Comparison of ENCODE assay signal across 8 cellular contexts in genomic region chr5:131379071-131379538, GRCh38.
DNase-seq lines count a peak whose midpoint lies in the region; ATAC-seq, FAIRE-seq and TF ChIP-seq lines count a peak whose summit lies in the region.

No MANE protein-coding gene starts in this region.

- no peaks in the 10 kb centered on the region for H4K20me1 ChIP-seq in mammary epithelial cell (ENCODE audit: insufficient read depth, low read length)

- no peak for TF ChIP-seq POLR2A in breast epithelium (IDR thresholded peaks at IDR 0.05)
- TF ChIP-seq POLR2A in ovary (IDR thresholded peaks at IDR 0.05): no peak

- TF ChIP-seq EP300 in ovary (IDR thresholded peaks at IDR 0.05): no peak

- no peak overlapping the region for H3K4me2 ChIP-seq in mammary epithelial cell (ENCODE audit: insufficient read depth, low read depth, low read length)

- peak overlapping the region; percentile 45 to 69 for H3K27ac ChIP-seq in breast epithelium
- H3K27ac ChIP-seq in mammary epithelial cell (ENCODE audit: insufficient read depth, low read depth, low read length): no peak overlapping the region
- peak overlapping the region; percentile 80 for H3K27ac ChIP-seq in upper lobe of right lung
- peak overlapping the region in 1 of 2 donors; percentile 20 for H3K27ac ChIP-seq in ovary

- H3K36me3 ChIP-seq in breast epithelium (no peaks in the 10 kb centered on the region), mammary epithelial cell (ENCODE audit: insufficient read depth, low read length) (peaks cover 6% of the 10 kb centered on the region), upper lobe of right lung (no peaks in the 10 kb centered on the region), ovary (no peaks in the 10 kb centered on the region)

- dilution Hi-C loops in mammary epithelial cell (cut with HindIII; ENCODE audit: low sequenced_read_pairs): no loop called here

- CTCF ChIA-PET in mammary epithelial cell (lab: Charles Lee; ENCODE audit: low non-redundant PET): no interaction called here

- in situ Hi-C loops in mammary epithelial cell (cut with MboI; ENCODE audit: low sequenced_read_pairs in 2 of 2): loop anchor here in 1 of 2 donors (25.0 kb wide), 1 partner anchor 217 kb away; the partner anchor contains the start of genes HINT1 and LYRM7

- BruUV-seq in mammary epithelial cell (replicated peaks; lab: Mats Ljungman, UMichigan): no TSS peak

- no peak overlapping the region for H3K4me3 ChIP-seq in breast epithelium
- H3K4me3 ChIP-seq in mammary epithelial cell (replicated peaks in 1 of 3; ENCODE audit: insufficient read depth in 1 of 3, low read depth in 2 of 3, low read length in 3 of 3): no peak overlapping the region
- H3K4me3 ChIP-seq in upper lobe of right lung: no peak overlapping the region
- no peak overlapping the region for H3K4me3 ChIP-seq in ovary

- intact Hi-C loops in breast epithelium (cut with DNase I; ENCODE audit: low total_unique reads) (no loop called here), mammary epithelial cell (cut with micrococcal nuclease) (no loop called here), upper lobe of right lung (cut with DNase I) (no loop called here), ovary (cut with DNase I) (no loop called here)

- no peak overlapping the region for H2AFZ ChIP-seq in mammary epithelial cell (ENCODE audit: low read depth, low read length)

- no peak overlapping the region for H3K9ac ChIP-seq in mammary epithelial cell (ENCODE audit: insufficient read depth, low read length)

- no peaks in the 10 kb centered on the region for H3K9me3 ChIP-seq in breast epithelium
- no peaks in the 10 kb centered on the region for H3K9me3 ChIP-seq in mammary epithelial cell (replicated peaks; ENCODE audit: insufficient read depth, low read length)
- H3K9me3 ChIP-seq in upper lobe of right lung: no peaks in the 10 kb centered on the region
- H3K9me3 ChIP-seq in ovary: no peaks in the 10 kb centered on the region

- DNase-seq in breast epithelium (ENCODE audit: low spot score in 2 of 2) (no peak), mammary epithelial cell (no peak), RCC 7860 (ENCODE audit: low spot score) (peak; percentile 34), glomerular visceral epithelial cell (ENCODE audit: extremely low spot score) (peak; percentile 27), upper lobe of right lung (no peak), ovary (no peak), superior temporal gyrus (ENCODE audit: extremely low spot score) (no peak), AG20443 (ENCODE audit: low spot score) (no peak)

- no peak for ATAC-seq in upper lobe of right lung

- no peaks in the 10 kb centered on the region for H3K4me1 ChIP-seq in breast epithelium
- no peaks in the 10 kb centered on the region for H3K4me1 ChIP-seq in mammary epithelial cell (ENCODE audit: insufficient read depth, low read length)
- peaks cover 35% of the 10 kb centered on the region for H3K4me1 ChIP-seq in upper lobe of right lung
- peaks cover 6% of the 10 kb centered on the region for H3K4me1 ChIP-seq in ovary (ENCODE audit: insufficient read depth)

- FAIRE-seq in RCC 7860 (lab: Jason Lieb, UNC): no peak

- TF ChIP-seq CTCF in breast epithelium (IDR thresholded peaks at IDR 0.05) (no peak), mammary epithelial cell (conservative IDR thresholded peaks at IDR 0.05 in 1 of 2, IDR thresholded peaks at IDR 0.05 in 1 of 2; ENCODE audit: extremely low read depth in 1 of 2, insufficient read depth in 1 of 2, low read depth in 1 of 2, low read length in 2 of 2) (no peak), upper lobe of right lung (IDR thresholded peaks at IDR 0.05) (no peak), ovary (IDR thresholded peaks at IDR 0.05) (no peak)

- peaks cover 74% of the 10 kb centered on the region for H3K79me2 ChIP-seq in mammary epithelial cell (ENCODE audit: insufficient read depth, low read length)

- H3K27me3 ChIP-seq in breast epithelium (no peaks in the 10 kb centered on the region), mammary epithelial cell (ENCODE audit: insufficient read depth, low read length) (no peaks in the 10 kb centered on the region), upper lobe of right lung (no peaks in the 10 kb centered on the region), ovary (no peaks in the 10 kb centered on the region)

Comparison
In these comparisons a context has a peak if more than half of its experiments do, and no peak if none do; other contexts are left out.
1. DNase-seq: peak in RCC 7860 (single experiment) and glomerular visceral epithelial cell (single experiment); none in breast epithelium (0 of 2), mammary epithelial cell (single experiment), upper lobe of right lung (single experiment), ovary (0 of 5), superior temporal gyrus (single experiment) and AG20443 (single experiment).